ENCODE assay signal across 1 cellular context in genomic region chr3:195859061-195859845, GRCh38.
TF ChIP-seq lines count a peak whose summit lies in the region.

No MANE protein-coding gene starts in this region.

TF ChIP-seq in K562, 482 proteins besides CTCF, POLR2A, EP300 and RAD21 (continued from another document and continues in another):
- no peak for TF ChIP-seq SFPQ (IDR thresholded peaks at IDR 0.05; ENCODE audit: low read depth, low read length)
- no peak for TF ChIP-seq HDAC8 (tag; IDR thresholded peaks at IDR 0.05)
- no peak for TF ChIP-seq ZNF79 (CRISPR knock-in tag; IDR thresholded peaks at IDR 0.05; ENCODE audit: low read depth)
- no peak for TF ChIP-seq ZNF707 (CRISPR knock-in tag; conservative IDR thresholded peaks at IDR 0.05)
- TF ChIP-seq ZNF133 (CRISPR knock-in tag; IDR thresholded peaks at IDR 0.05), result no peak
- TF ChIP-seq ARID2 (IDR thresholded peaks at IDR 0.05), result peak; percentile 56; the same call in 1 of the 2 replicates
- peak in 1 of 2 experiments; percentile 25; a peak in 1 of 4 replicates for TF ChIP-seq KDM1A (IDR thresholded peaks at IDR 0.05)
- TF ChIP-seq NFIC (IDR thresholded peaks at IDR 0.05), result no peak
- no peak for TF ChIP-seq SMARCA5 (IDR thresholded peaks at IDR 0.05)
- TF ChIP-seq MXD1 (CRISPR knock-in tag; IDR thresholded peaks at IDR 0.05; ENCODE audit: borderline replicate concordance, poor library complexity, severe bottlenecking), result no peak
- TF ChIP-seq BCOR (IDR thresholded peaks at IDR 0.05), result no peak
- peak; percentile 50 for TF ChIP-seq DPF2 (IDR thresholded peaks at IDR 0.05)
- no peak for TF ChIP-seq FOXJ2 (tag; IDR thresholded peaks at IDR 0.05)
- peak; percentile 77 for TF ChIP-seq CEBPB (tag; IDR thresholded peaks at IDR 0.05)
- no peak for TF ChIP-seq THRB (CRISPR knock-in tag; conservative IDR thresholded peaks at IDR 0.05)
- TF ChIP-seq MLLT1 (IDR thresholded peaks at IDR 0.05), result no peak
- no peak for TF ChIP-seq BACH1 (tag; IDR thresholded peaks at IDR 0.05)
- peak; percentile 50; the same call in 1 of the 2 replicates for TF ChIP-seq ARID1B (IDR thresholded peaks at IDR 0.05)
- TF ChIP-seq THAP12 (CRISPR knock-in tag; IDR thresholded peaks at IDR 0.05), result no peak
- TF ChIP-seq ZNF12 (CRISPR knock-in tag; IDR thresholded peaks at IDR 0.05), result no peak
- TF ChIP-seq RB1 (IDR thresholded peaks at IDR 0.05; ENCODE audit: low read depth), result peak; percentile 68; the same call in 1 of the 2 replicates
- TF ChIP-seq ZC3H4 (CRISPR knock-in tag; IDR thresholded peaks at IDR 0.05; ENCODE audit: borderline replicate concordance), result no peak
- no peak for TF ChIP-seq ZNF785 (CRISPR knock-in tag; IDR thresholded peaks at IDR 0.05)
- TF ChIP-seq NUFIP1 (IDR thresholded peaks at IDR 0.05; ENCODE audit: partially characterized antibody), result no peak
- no peak for TF ChIP-seq BDP1 (IDR thresholded peaks at IDR 0.05; ENCODE audit: insufficient read depth, insufficient read length)
- TF ChIP-seq HNRNPH1 (optimal IDR thresholded peaks at IDR 0.05; ENCODE audit: low read depth, low read length), result no peak
- TF ChIP-seq MTA3 (IDR thresholded peaks at IDR 0.05; ENCODE audit: borderline replicate concordance), result no peak; the same call in 1 of the 2 replicates
- no peak for TF ChIP-seq HBP1 (CRISPR knock-in tag; IDR thresholded peaks at IDR 0.05)
- peak; percentile 86 for TF ChIP-seq XRCC5 (IDR thresholded peaks at IDR 0.05; ENCODE audit: low read depth, low read length)
- no peak for TF ChIP-seq NFXL1 (CRISPR knock-in tag; IDR thresholded peaks at IDR 0.05)
- no peak for TF ChIP-seq CBX2 (IDR thresholded peaks at IDR 0.05; ENCODE audit: insufficient read depth, low read length, poor library complexity, severe bottlenecking)
- no peak for TF ChIP-seq PTRF (tag; IDR thresholded peaks at IDR 0.05)
- no peak for TF ChIP-seq TBP (optimal IDR thresholded peaks at IDR 0.05; ENCODE audit: low read depth, low read length)
- TF ChIP-seq RUNX1 (IDR thresholded peaks at IDR 0.05; ENCODE audit: low read depth), result no peak
- no peak for TF ChIP-seq ZNF445 (CRISPR knock-in tag; IDR thresholded peaks at IDR 0.05; ENCODE audit: low read depth)
- TF ChIP-seq CTBP1 (IDR thresholded peaks at IDR 0.05; ENCODE audit: borderline replicate concordance), result peak; percentile 62; the same call in 1 of the 2 replicates
- no peak for TF ChIP-seq PTTG1 (tag; IDR thresholded peaks at IDR 0.05; ENCODE audit: low read depth)
- no peak for TF ChIP-seq ZNF830 (CRISPR knock-in tag; IDR thresholded peaks at IDR 0.05)
- no peak for TF ChIP-seq ZNF780A (CRISPR knock-in tag; IDR thresholded peaks at IDR 0.05)
- TF ChIP-seq ZNF511 (CRISPR knock-in tag; IDR thresholded peaks at IDR 0.05), result no peak
- TF ChIP-seq ETS1 (conservative IDR thresholded peaks at IDR 0.05; ENCODE audit: control insufficient read depth, low read depth, low read length), result no peak
- no peak for TF ChIP-seq ZNF143 (CRISPR knock-in tag; IDR thresholded peaks at IDR 0.05)
- TF ChIP-seq SMC3 (conservative IDR thresholded peaks at IDR 0.05; ENCODE audit: insufficient read depth, low read depth, low read length), result peak; percentile 73; the same call in 1 of the 2 replicates
- TF ChIP-seq MXI1 (IDR thresholded peaks at IDR 0.05; ENCODE audit: low read depth, low read length), result no peak
- TF ChIP-seq HDAC6 (IDR thresholded peaks at IDR 0.05; ENCODE audit: low read depth, low read length), result no peak
- no peak for TF ChIP-seq TCFL5 (CRISPR knock-in tag; conservative IDR thresholded peaks at IDR 0.05)
- TF ChIP-seq ZBTB12 (CRISPR knock-in tag; IDR thresholded peaks at IDR 0.05), result no peak
- TF ChIP-seq MCM5 (IDR thresholded peaks at IDR 0.05; ENCODE audit: low read depth), result no peak
- no peak for TF ChIP-seq SRSF1 (IDR thresholded peaks at IDR 0.05; ENCODE audit: low read depth, low read length)
- TF ChIP-seq CC2D1A (IDR thresholded peaks at IDR 0.05), result peak; percentile 65; the same call in 1 of the 2 replicates
- TF ChIP-seq ZNF395 (CRISPR knock-in tag; IDR thresholded peaks at IDR 0.05), result no peak
- TF ChIP-seq TAF15 (IDR thresholded peaks at IDR 0.05; ENCODE audit: low read depth, low read length), result no peak
- no peak for TF ChIP-seq GATAD2A (IDR thresholded peaks at IDR 0.05)
- TF ChIP-seq DIDO1 (tag; IDR thresholded peaks at IDR 0.05; ENCODE audit: low read depth), result no peak
- 0 out of 4 replicates have a peak, but pooled peaks of 1 of the 2 experiments have one; percentile 16 for TF ChIP-seq RCOR1 (IDR thresholded peaks at IDR 0.05; ENCODE audit: borderline replicate concordance in 1 of 2, low read depth in 2 of 2, low read length in 2 of 2)
- 0 out of 2 replicates have a peak, but pooled peaks have one; percentile 43 for TF ChIP-seq HDAC2 (IDR thresholded peaks at IDR 0.05)
- TF ChIP-seq MED1 (CRISPR knock-in tag; IDR thresholded peaks at IDR 0.05; ENCODE audit: borderline replicate concordance), result no peak
- TF ChIP-seq FOXJ3 (CRISPR knock-in tag; IDR thresholded peaks at IDR 0.05), result no peak
- TF ChIP-seq KLF6 (CRISPR knock-in tag; IDR thresholded peaks at IDR 0.05; ENCODE audit: borderline replicate concordance), result no peak
- TF ChIP-seq ZKSCAN1 (IDR thresholded peaks at IDR 0.05; ENCODE audit: low read depth, low read length), result 0 out of 2 replicates have a peak, but pooled peaks have one; percentile 12
- no peak for TF ChIP-seq PHF20 (IDR thresholded peaks at IDR 0.05; ENCODE audit: partially characterized antibody)
- no peak for TF ChIP-seq ZBTB8A (IDR thresholded peaks at IDR 0.05; ENCODE audit: partially characterized antibody)
- TF ChIP-seq BMI1 (IDR thresholded peaks at IDR 0.05; ENCODE audit: low read length), result no peak
- TF ChIP-seq TRIM28 (IDR thresholded peaks at IDR 0.05), result no peak
- TF ChIP-seq KAT7 (CRISPR knock-in tag; IDR thresholded peaks at IDR 0.05; ENCODE audit: borderline replicate concordance), result no peak
- TF ChIP-seq MAZ (CRISPR knock-in tag; conservative IDR thresholded peaks at IDR 0.05 in 1 of 2, IDR thresholded peaks at IDR 0.05 in 1 of 2), result peak in 1 of 2 experiments; percentile 62; a peak in 2 of 4 replicates
- TF ChIP-seq MAFF (IDR thresholded peaks at IDR 0.05; ENCODE audit: low read length), result no peak
